9 cellular contexts compared by ENCODE assay signal in the genomic region with DNA sequence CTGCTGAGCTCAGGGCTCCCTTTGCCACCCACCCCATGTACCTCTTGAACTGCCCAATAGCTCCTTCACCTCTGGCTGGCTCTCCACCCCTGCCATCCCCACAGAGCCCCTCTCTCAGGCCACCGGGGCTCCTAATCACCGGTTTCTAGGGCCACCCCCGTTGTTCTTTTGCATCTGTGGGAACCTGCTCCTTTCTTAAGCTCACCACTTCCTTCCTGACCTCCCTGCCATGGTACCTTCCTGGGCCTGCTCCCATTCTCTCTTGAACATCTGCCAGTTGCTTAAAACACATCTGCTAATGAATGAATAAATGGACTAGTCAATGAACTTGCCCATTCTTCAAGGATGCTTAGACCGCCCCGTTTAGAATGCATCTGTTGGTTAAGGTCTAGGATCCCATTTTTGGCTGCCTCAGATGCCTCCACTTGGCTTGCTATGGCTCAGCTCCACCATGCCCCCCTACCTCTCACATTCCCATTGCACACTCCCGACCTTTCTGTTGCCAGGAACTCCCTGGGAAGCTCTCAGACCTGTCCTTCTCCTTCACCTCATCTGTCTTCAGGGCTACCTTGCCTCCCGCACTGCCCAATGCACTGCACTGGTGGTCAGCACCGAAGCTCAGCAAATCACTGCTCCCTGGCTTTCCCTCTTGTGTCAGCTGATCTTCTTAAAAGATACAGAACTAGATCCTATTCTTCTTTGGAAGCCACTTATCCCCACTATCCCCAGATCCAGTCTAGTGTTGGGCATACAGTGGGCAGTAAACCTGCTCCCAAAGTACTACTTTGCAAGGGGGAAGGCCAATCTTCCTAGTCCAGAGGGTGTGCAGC. TPM values are rescaled to one million over a fixed set of nuclear protein-coding genes. Genes with fewer than 3 reads are reported as not detected.
DNase-seq lines count a peak whose midpoint lies in the region; ATAC-seq and TF ChIP-seq lines count a peak whose summit lies in the region.
"Had no signal": no experiment of that assay in that cellular context is flagged by ENCODE, and none has a peak within 500 bp of the region (broad histone marks: within the 10 kb centered on the region; RNA-seq: fewer than 3 reads in every experiment).

No MANE protein-coding gene starts in this region.

- H3K9me3 ChIP-seq in subcutaneous abdominal adipose tissue (ENCODE audit: control insufficient read depth in 5 of 5, low read length in 5 of 5): no peaks in the 10 kb centered on the region

- ATAC-seq in WTC11: no peak
- ATAC-seq in HG02840 (IDR thresholded peaks at IDR 0.05; ENCODE audit: low FRiP score, unreplicated experiment): no peak

- H3K27me3 ChIP-seq in subcutaneous abdominal adipose tissue (ENCODE audit: control insufficient read depth in 5 of 5, insufficient read depth in 4 of 5, low read length in 5 of 5): no peaks in the 10 kb centered on the region

- peak overlapping the region in 2 of 5 donors; percentile 26 to 81 for H3K9ac ChIP-seq in subcutaneous abdominal adipose tissue (ENCODE audit: low read length in 5 of 5)

- CTCF ChIA-PET in WTC11 (lab: Charles Lee): interaction anchor here (0.6 to 4.4 kb wide), 17 partner anchors 8 to 152 kb away, joined by 3 to 57 read pairs (median 5); a partner anchor contains a TSS

- H3K4me1 Mint-ChIP-seq in activated CD4-positive, alpha-beta T cell treated with anti-CD3 and anti-CD28 coated beads, Interleukin-2, amount 10 ng/mL, durations not matched to agents 24 days and 14 days: peaks cover 15% of the 10 kb centered on the region
- H3K4me1 Mint-ChIP-seq in WTC11: peaks cover 55% of the 10 kb centered on the region
- H3K4me1 Mint-ChIP-seq in immature natural killer cell: peaks cover 25 to 30% of the 10 kb centered on the region in 2 donors

- H3K27ac ChIP-seq in subcutaneous abdominal adipose tissue (ENCODE audit: low read depth, low read length): peak overlapping the region; percentile 98

- no peaks in the 10 kb centered on the region for H3K9me3 Mint-ChIP-seq in activated CD4-positive, alpha-beta T cell treated with anti-CD3 and anti-CD28 coated beads, Interleukin-2, amount 10 ng/mL, durations not matched to agents 24 days and 14 days
- H3K9me3 Mint-ChIP-seq in WTC11 (no peaks in the 10 kb centered on the region), immature natural killer cell (no peaks in the 10 kb centered on the region)

- no peak overlapping the region for H3K27ac Mint-ChIP-seq in activated CD4-positive, alpha-beta T cell treated with anti-CD3 and anti-CD28 coated beads, Interleukin-2, amount 10 ng/mL, durations not matched to agents 24 days and 14 days
- H3K27ac Mint-ChIP-seq in WTC11 (peak overlapping the region; percentile 93), immature natural killer cell (no peak overlapping the region)

- intact Hi-C loops in activated CD4-positive, alpha-beta T cell treated with anti-CD3 and anti-CD28 coated beads, Interleukin-2, amount 10 ng/mL, durations not matched to agents 24 days and 14 days (cut with micrococcal nuclease): no loop called here

- peak overlapping the region in 2 of 5 donors; percentile 45 to 53 for H3K4me3 ChIP-seq in subcutaneous abdominal adipose tissue (ENCODE audit: low read depth in 1 of 5, low read length in 5 of 5)

- peaks cover 47 to 100% (median 97%) of the 10 kb centered on the region in 5 donors for H3K4me1 ChIP-seq in subcutaneous abdominal adipose tissue (ENCODE audit: control insufficient read depth in 5 of 5, insufficient read depth in 5 of 5, low read length in 5 of 5)

- DNase-seq in activated CD4-positive, alpha-beta T cell treated with anti-CD3 and anti-CD28 coated beads, Interleukin-2, amount 10 ng/mL, durations not matched to agents 24 days and 14 days: no peak
- DNase-seq in activated CD4-positive, alpha-beta T cell treated with anti-CD3 and anti-CD28 coated beads for 4 hours: no peak
- DNase-seq in WTC11 (ENCODE audit: low spot score) (no peak), immature natural killer cell (no peak), NCI-H82 (lab: John Stamatoyannopoulos, UW) (no peak), NCI-H1930 (lab: John Stamatoyannopoulos, UW) (no peak)

- H3K27me3 Mint-ChIP-seq in activated CD4-positive, alpha-beta T cell treated with anti-CD3 and anti-CD28 coated beads, Interleukin-2, amount 10 ng/mL, durations not matched to agents 24 days and 14 days: peaks cover 25% of the 10 kb centered on the region
- H3K27me3 Mint-ChIP-seq in WTC11 (ENCODE audit: low read depth) (no peaks in the 10 kb centered on the region), immature natural killer cell (ENCODE audit: low read depth in 3 of 3) (peaks cover 2 to 15% (median 8%) of the 10 kb centered on the region in 3 donors)

- TF ChIP-seq CTCF in WTC11 (IDR thresholded peaks at IDR 0.05): no peak

- POLR2A ChIA-PET in WTC11 (lab: Charles Lee): interaction anchor here (0.6 to 3.9 kb wide), 11 partner anchors 9 to 192 kb away, joined by 3 to 113 read pairs (median 6); a partner anchor contains a TSS

- peak overlapping the region; percentile 61 for H3K4me3 Mint-ChIP-seq in activated CD4-positive, alpha-beta T cell treated with anti-CD3 and anti-CD28 coated beads, Interleukin-2, amount 10 ng/mL, durations not matched to agents 24 days and 14 days
- H3K4me3 Mint-ChIP-seq in WTC11 (peak overlapping the region; percentile 37), immature natural killer cell (peak overlapping the region; percentile 62 to 82 (median 71))

- peaks cover under 1 to 94% (median 91%) of the 10 kb centered on the region in 5 donors for H3K36me3 ChIP-seq in subcutaneous abdominal adipose tissue (ENCODE audit: control insufficient read depth in 5 of 5, insufficient read depth in 5 of 5, low read length in 5 of 5)

- no peaks in the 10 kb centered on the region for H3K36me3 Mint-ChIP-seq in activated CD4-positive, alpha-beta T cell treated with anti-CD3 and anti-CD28 coated beads, Interleukin-2, amount 10 ng/mL, durations not matched to agents 24 days and 14 days (ENCODE audit: low read depth)
- H3K36me3 Mint-ChIP-seq in WTC11: peaks cover 77% of the 10 kb centered on the region
- H3K36me3 Mint-ChIP-seq in immature natural killer cell: no peaks in the 10 kb centered on the region

TF ChIP-seq in WTC11, 78 proteins besides CTCF, POLR2A, EP300 and RAD21:
- TF ChIP-seq CREM (CRISPR knock-in tag; IDR thresholded peaks at IDR 0.05) (no peak), TEAD1 (CRISPR knock-in tag; IDR thresholded peaks at IDR 0.05) (no peak), ZNF423 (CRISPR knock-in tag; IDR thresholded peaks at IDR 0.05) (0 out of 2 replicates have a peak, but pooled peaks have one; percentile 37)
- TF ChIP-seq, protein P1, sequence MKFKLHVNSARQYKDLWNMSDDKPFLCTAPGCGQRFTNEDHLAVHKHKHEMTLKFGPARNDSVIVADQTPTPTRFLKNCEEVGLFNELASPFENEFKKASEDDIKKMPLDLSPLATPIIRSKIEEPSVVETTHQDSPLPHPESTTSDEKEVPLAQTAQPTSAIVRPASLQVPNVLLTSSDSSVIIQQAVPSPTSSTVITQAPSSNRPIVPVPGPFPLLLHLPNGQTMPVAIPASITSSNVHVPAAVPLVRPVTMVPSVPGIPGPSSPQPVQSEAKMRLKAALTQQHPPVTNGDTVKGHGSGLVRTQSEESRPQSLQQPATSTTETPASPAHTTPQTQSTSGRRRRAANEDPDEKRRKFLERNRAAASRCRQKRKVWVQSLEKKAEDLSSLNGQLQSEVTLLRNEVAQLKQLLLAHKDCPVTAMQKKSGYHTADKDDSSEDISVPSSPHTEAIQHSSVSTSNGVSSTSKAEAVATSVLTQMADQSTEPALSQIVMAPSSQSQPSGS (CRISPR knock-in tag; IDR thresholded peaks at IDR 0.05; ENCODE audit: borderline replicate concordance, low read depth): no peak

RNA-seq across cellular contexts. Expression of a gene that starts 9.1 kb away (rescaled TPM):
- not detected in 2 replicates for total RNA-seq in activated CD4-positive, alpha-beta T cell treated with anti-CD3 and anti-CD28 coated beads, Interleukin-2, amount 10 ng/mL, durations not matched to agents 24 days and 14 days
- 76.9 to 85.4 TPM (median 79.9 TPM) in 3 replicates for total RNA-seq in WTC11 (2021)
- polyA plus RNA-seq in immature natural killer cell: not detected
- total RNA-seq: activated CD8-positive, alpha-beta memory T cell treated with anti-CD3 and anti-CD28 coated beads for 36 hours had no signal

Comparison
In these comparisons a context has a peak if more than half of its experiments do, and no peak if none do; other contexts are left out.
1. RNA of a gene that starts 9.1 kb away (total RNA-seq): 76.9 to 85.4 TPM in WTC11; not detected in activated CD4-positive, alpha-beta T cell treated with anti-CD3 and anti-CD28 coated beads, Interleukin-2, amount 10 ng/mL, durations not matched to agents 24 days and 14 days; every median in the first group is over 10 times any median in the second.
2. Peak in every context shown above with its lines, with median percentiles within 50 percentile points of each other: H3K4me3 Mint-ChIP-seq.